ENCODE assay signal across 23 cellular contexts in genomic region chr10:90032519-90032918, GRCh38.
"Had no signal": no experiment of that assay in that cellular context is flagged by ENCODE, and none has a peak within 500 bp of the region (broad histone marks: within the 10 kb centered on the region; RNA-seq: fewer than 3 reads in every experiment).

No MANE protein-coding gene starts in this region.

- H3K27me3 ChIP-seq: brain microvascular endothelial cell, left lung, neural progenitor cell, sigmoid colon, suprapubic skin, tibial artery had no signal

- H3K36me3 ChIP-seq: brain microvascular endothelial cell, left lung, lower lobe of right lung, neural progenitor cell, sigmoid colon, suprapubic skin, tibial artery had no signal

- H3K79me2 ChIP-seq: parathyroid adenoma had no signal

- H3K27me3 Mint-ChIP-seq: activated CD4-positive, alpha-beta T cell treated with anti-CD3 and anti-CD28 coated beads for 36 hours had no signal

- H3K4me1 ChIP-seq: left lung, lower lobe of right lung, neural progenitor cell, psoas muscle, sigmoid colon, suprapubic skin, tibial artery had no signal

- H3K9me3 Mint-ChIP-seq: neural progenitor cell had no signal

- H3K27ac Mint-ChIP-seq: activated CD4-positive, alpha-beta T cell treated with anti-CD3 and anti-CD28 coated beads for 36 hours; activated CD8-positive, alpha-beta memory T cell treated with anti-CD3 and anti-CD28 coated beads, Interleukin-2, amount 10 ng/mL, durations not matched to agents 7 days and 5 days; activated CD8-positive, alpha-beta T cell treated with anti-CD3 and anti-CD28 coated beads, Interleukin-2, amount 10 ng/mL, durations not matched to agents 7 days and 5 days; activated naive CD4-positive, alpha-beta T cell treated with anti-CD3 and anti-CD28 coated beads, Interleukin-2, amount 50 U/mL, for 72 hours; activated T-cell treated with anti-CD3 and anti-CD28 coated beads, Interleukin-2, amount 50 U/mL, for 72 hours; natural killer cell; neural progenitor cell had no signal

- H3K9me3 ChIP-seq: left lung, lower lobe of right lung, psoas muscle, suprapubic skin, tibial artery had no signal

- H3K4me2 ChIP-seq: neural progenitor cell had no signal

- H3K36me3 Mint-ChIP-seq: activated CD8-positive, alpha-beta memory T cell treated with anti-CD3 and anti-CD28 coated beads, Interleukin-2, amount 10 ng/mL, durations not matched to agents 7 days and 5 days; activated naive CD4-positive, alpha-beta T cell treated with anti-CD3 and anti-CD28 coated beads, Interleukin-2, amount 50 U/mL, for 72 hours; natural killer cell; neural progenitor cell had no signal

- H3K9ac ChIP-seq: neural progenitor cell, parathyroid adenoma had no signal

- H2AFZ ChIP-seq: neural progenitor cell, parathyroid adenoma had no signal

- H3K27ac ChIP-seq: brain microvascular endothelial cell, left lung, lower lobe of right lung, neural progenitor cell, parathyroid adenoma, psoas muscle, sigmoid colon, suprapubic skin, tibial artery had no signal

- H3K4me3 ChIP-seq: left lung, lower lobe of right lung, neural progenitor cell, psoas muscle, sigmoid colon, suprapubic skin, tibial artery had no signal

- H3K4me1 Mint-ChIP-seq: activated CD4-positive, alpha-beta T cell treated with anti-CD3 and anti-CD28 coated beads for 36 hours; activated CD8-positive, alpha-beta memory T cell treated with anti-CD3 and anti-CD28 coated beads, Interleukin-2, amount 10 ng/mL, durations not matched to agents 7 days and 5 days; natural killer cell; neural progenitor cell had no signal

- DNase-seq: activated CD4-positive, alpha-beta T cell treated with anti-CD3 and anti-CD28 coated beads for 36 hours; activated CD4-positive, CD25-positive, alpha-beta regulatory T cell; activated CD8-positive, alpha-beta memory T cell treated with anti-CD3 and anti-CD28 coated beads, Interleukin-2, amount 10 ng/mL, durations not matched to agents 7 days and 5 days; activated CD8-positive, alpha-beta T cell treated with anti-CD3 and anti-CD28 coated beads, Interleukin-2, amount 10 ng/mL, durations not matched to agents 7 days and 5 days; activated naive CD4-positive, alpha-beta T cell; activated T-cell treated with anti-CD3 and anti-CD28 coated beads, Interleukin-2, amount 50 U/mL, for 72 hours; aorta; brain microvascular endothelial cell; cortex of kidney; foreskin melanocyte; left lung; lower lobe of right lung; mesendoderm; natural killer cell; occipital lobe; psoas muscle; sigmoid colon; stimulated activated naive CD4-positive, alpha-beta T cell; tibial artery had no signal

- H3K4me3 Mint-ChIP-seq: activated CD4-positive, alpha-beta T cell treated with anti-CD3 and anti-CD28 coated beads for 36 hours; activated CD8-positive, alpha-beta memory T cell treated with anti-CD3 and anti-CD28 coated beads, Interleukin-2, amount 10 ng/mL, durations not matched to agents 7 days and 5 days; activated CD8-positive, alpha-beta T cell treated with anti-CD3 and anti-CD28 coated beads, Interleukin-2, amount 10 ng/mL, durations not matched to agents 7 days and 5 days; activated T-cell treated with anti-CD3 and anti-CD28 coated beads, Interleukin-2, amount 50 U/mL, for 72 hours; natural killer cell; neural progenitor cell had no signal
